18 cellular contexts compared by ENCODE assay signal in genomic region chr1:80066060-80066459, GRCh38.
DNase-seq lines count a peak whose midpoint lies in the region; ATAC-seq and TF ChIP-seq lines count a peak whose summit lies in the region.
"Had no signal": no experiment of that assay in that cellular context is flagged by ENCODE, and none has a peak within 500 bp of the region (broad histone marks: within the 10 kb centered on the region; RNA-seq: fewer than 3 reads in every experiment).

No MANE protein-coding gene starts in this region.

- no peak overlapping the region for H3K4me3 Mint-ChIP-seq in endothelial cell (ENCODE audit: unreplicated experiment)
- H3K4me3 Mint-ChIP-seq: activated CD8-positive, alpha-beta memory T cell treated with anti-CD3 and anti-CD28 coated beads, Interleukin-2, amount 10 ng/mL, durations not matched to agents 7 days and 5 days; central memory CD8-positive, alpha-beta T cell had no signal

- no peaks in the 10 kb centered on the region for H3K36me3 Mint-ChIP-seq in endothelial cell (ENCODE audit: low read depth, unreplicated experiment)
- H3K36me3 Mint-ChIP-seq: activated CD8-positive, alpha-beta memory T cell treated with anti-CD3 and anti-CD28 coated beads, Interleukin-2, amount 10 ng/mL, durations not matched to agents 7 days and 5 days had no signal

- H3K9me3 Mint-ChIP-seq in endothelial cell (ENCODE audit: unreplicated experiment): no peaks in the 10 kb centered on the region

- DNase-seq in AG10803 (ENCODE audit: low read depth) (peak; percentile 54), NCI-H748 (lab: John Stamatoyannopoulos, UW; ENCODE audit: unreplicated experiment) (peak; percentile 97), fibroblast of peridontal ligament (ENCODE audit: extremely low read depth) (peak; percentile 5), endothelial cell (ENCODE audit: low spot score) (no peak), islet precursor cell (no peak)
- DNase-seq in activated naive CD4-positive, alpha-beta T cell treated with anti-CD3 and anti-CD28 coated beads, Interleukin-2, amount 50 U/mL, for 16 hours: no peak
- DNase-seq: activated CD4-positive, alpha-beta T cell treated with anti-CD3 and anti-CD28 coated beads for 4 hours; activated CD8-positive, alpha-beta memory T cell treated with anti-CD3 and anti-CD28 coated beads, Interleukin-2, amount 10 ng/mL, durations not matched to agents 7 days and 5 days; effector CD8-positive, alpha-beta T cell; HCEC 1CT; head of caudate nucleus; Kasumi-1; NCI-H1436 treated with DMSO at 0.1 percent for 48 hours; NCI-H524 treated with DMSO at 0.1 percent for 48 hours; stimulated activated CD4-positive, alpha-beta T cell treated with anti-CD3 and anti-CD28 coated beads, Interleukin-2, amount 100 ng/mL, for 48 hours had no signal

- no peak for ATAC-seq in HG02970 (IDR thresholded peaks at IDR 0.05; ENCODE audit: low FRiP score, unreplicated experiment)
- ATAC-seq: activated CD8-positive, alpha-beta memory T cell treated with anti-CD3 and anti-CD28 coated beads, Interleukin-2, amount 10 ng/mL, durations not matched to agents 7 days and 5 days had no signal

- no peak overlapping the region for H3K27ac Mint-ChIP-seq in endothelial cell (ENCODE audit: unreplicated experiment)
- H3K27ac Mint-ChIP-seq: activated CD8-positive, alpha-beta memory T cell treated with anti-CD3 and anti-CD28 coated beads, Interleukin-2, amount 10 ng/mL, durations not matched to agents 7 days and 5 days had no signal

- H3K27me3 Mint-ChIP-seq in endothelial cell (ENCODE audit: unreplicated experiment): no peaks in the 10 kb centered on the region
- H3K27me3 Mint-ChIP-seq: activated CD8-positive, alpha-beta memory T cell treated with anti-CD3 and anti-CD28 coated beads, Interleukin-2, amount 10 ng/mL, durations not matched to agents 7 days and 5 days; central memory CD8-positive, alpha-beta T cell had no signal

- no peaks in the 10 kb centered on the region for H3K27me3 ChIP-seq in HUES64 (ENCODE audit: insufficient read depth, low read length)

- H3K36me3 ChIP-seq in HUES64 (ENCODE audit: insufficient read depth, low read length): no peaks in the 10 kb centered on the region

- H3K4me3 ChIP-seq in AG10803 (ENCODE audit: low read length): no peak overlapping the region
- H3K4me3 ChIP-seq in HUES64 (ENCODE audit: low read length): no peak overlapping the region

- 0 out of 2 replicates have a peak overlapping the region, but pooled peaks have one; percentile 14 for H3K9ac ChIP-seq in HUES64 (ENCODE audit: low read depth, low read length)

- no peaks in the 10 kb centered on the region for H3K4me1 Mint-ChIP-seq in endothelial cell (ENCODE audit: unreplicated experiment)
- H3K4me1 Mint-ChIP-seq: activated CD8-positive, alpha-beta memory T cell treated with anti-CD3 and anti-CD28 coated beads, Interleukin-2, amount 10 ng/mL, durations not matched to agents 7 days and 5 days; central memory CD8-positive, alpha-beta T cell had no signal

- H3K4me1 ChIP-seq in HUES64 (ENCODE audit: insufficient read depth, low read length): peaks cover 11% of the 10 kb centered on the region; the same call in 1 of the 2 replicates

- no peak overlapping the region for H3K27ac ChIP-seq in HUES64 (ENCODE audit: low read depth, low read length)

- WGBS in HUES64: 86% methylated on average over 2 of the region's 2 CpGs

- TF ChIP-seq CTCF in AG10803 (conservative IDR thresholded peaks at IDR 0.05; ENCODE audit: low read length): no peak
- TF ChIP-seq CTCF in endothelial cell (IDR thresholded peaks at IDR 0.05; ENCODE audit: unreplicated experiment): no peak

- no peaks in the 10 kb centered on the region for H3K9me3 ChIP-seq in HUES64 (ENCODE audit: insufficient read depth, low read depth, low read length)

Comparison
In these comparisons a context has a peak if more than half of its experiments do, and no peak if none do; other contexts are left out.
1. DNase-seq: peak in AG10803 (single experiment), NCI-H748 (single experiment) and fibroblast of peridontal ligament (single experiment); none in activated naive CD4-positive, alpha-beta T cell treated with anti-CD3 and anti-CD28 coated beads, Interleukin-2, amount 50 U/mL, for 16 hours (single experiment), endothelial cell (single experiment) and islet precursor cell (single experiment).